In genomic region chr10:115049318-115049717, GRCh38 we compare ENCODE assay signal across 21 cellular contexts. TPM values are rescaled to one million over a fixed set of nuclear protein-coding genes. Genes with fewer than 3 reads are reported as not detected.
"Had no signal": no experiment of that assay in that cellular context is flagged by ENCODE, and none has a peak within 500 bp of the region (broad histone marks: within the 10 kb centered on the region; RNA-seq: fewer than 3 reads in every experiment).

No MANE protein-coding gene starts in this region.

- H3K79me2 ChIP-seq: parathyroid adenoma had no signal

- ATAC-seq: gastroesophageal sphincter; heart right ventricle; left ventricle myocardium superior; stimulated activated memory B cell treated with anti-CD40 and anti-IgM and Interleukin-4, amounts not matched to agents 10 μg/mL and 1 μg/mL and 100 μg/mL, for 72 hours; upper lobe of right lung had no signal

- DNase-seq: activated CD4-positive, alpha-beta memory T cell treated with anti-CD3 and anti-CD28 coated beads for 36 hours; activated CD4-positive, alpha-beta T cell treated with anti-CD3 and anti-CD28 coated beads for 4 hours; activated gamma-delta T cell treated with Interleukin-2 at 50 U/mL for 16 hours; activated naive CD8-positive, alpha-beta T cell treated with anti-CD3 and anti-CD28 coated beads for 36 hours; activated T-cell treated with anti-CD3 and anti-CD28 coated beads for 4 hours; amniotic stem cell; erythroblast; heart right ventricle; immature natural killer cell; left ventricle myocardium superior; natural killer cell; sigmoid colon; spleen; stimulated activated CD4-positive, alpha-beta T cell treated with anti-CD3 and anti-CD28 coated beads, Interleukin-4, amount 100 ng/mL, for 4 hours; upper lobe of right lung had no signal

- H2AFZ ChIP-seq: parathyroid adenoma had no signal

- H3K27me3 ChIP-seq: gastroesophageal sphincter, heart right ventricle, sigmoid colon, spleen, upper lobe of right lung had no signal

- H3K9me3 ChIP-seq: gastroesophageal sphincter, heart right ventricle, sigmoid colon, spleen, thoracic aorta, upper lobe of right lung had no signal

- FAIRE-seq: colon had no signal

- H3K9me3 Mint-ChIP-seq: activated CD4-positive, alpha-beta memory T cell treated with anti-CD3 and anti-CD28 coated beads for 36 hours; activated naive CD8-positive, alpha-beta T cell treated with anti-CD3 and anti-CD28 coated beads for 36 hours; activated T-helper 1 cell treated with anti-CD3 and anti-CD28 coated beads, Interleukin-12 subunit alpha, Interleukin-12 subunit beta, Interleukin-2, Interleukin-4 antibody, amounts not matched to agents 30 ng/mL and 10 ng/mL and 1 ng/mL, durations not matched to agents 14 hours and 24 hours and 36 hours; immature natural killer cell; natural killer cell; stimulated activated memory B cell treated with anti-CD40 and anti-IgM and Interleukin-4, amounts not matched to agents 10 μg/mL and 1 μg/mL and 100 μg/mL, for 72 hours had no signal

- H3K4me3 Mint-ChIP-seq: activated CD4-positive, alpha-beta memory T cell treated with anti-CD3 and anti-CD28 coated beads for 36 hours; activated naive CD8-positive, alpha-beta T cell treated with anti-CD3 and anti-CD28 coated beads for 36 hours; activated T-helper 1 cell treated with anti-CD3 and anti-CD28 coated beads, Interleukin-12 subunit alpha, Interleukin-12 subunit beta, Interleukin-2, Interleukin-4 antibody, amounts not matched to agents 30 ng/mL and 10 ng/mL and 1 ng/mL, durations not matched to agents 14 hours and 24 hours and 36 hours; immature natural killer cell; natural killer cell; stimulated activated memory B cell treated with anti-CD40 and anti-IgM and Interleukin-4, amounts not matched to agents 10 μg/mL and 1 μg/mL and 100 μg/mL, for 72 hours had no signal

- H3K27ac ChIP-seq: gastroesophageal sphincter, heart right ventricle, parathyroid adenoma, sigmoid colon, spleen, thoracic aorta, upper lobe of right lung had no signal

- H3K27ac Mint-ChIP-seq: activated CD4-positive, alpha-beta memory T cell treated with anti-CD3 and anti-CD28 coated beads for 36 hours; activated naive CD8-positive, alpha-beta T cell treated with anti-CD3 and anti-CD28 coated beads for 36 hours; activated T-helper 1 cell treated with anti-CD3 and anti-CD28 coated beads, Interleukin-12 subunit alpha, Interleukin-12 subunit beta, Interleukin-2, Interleukin-4 antibody, amounts not matched to agents 30 ng/mL and 10 ng/mL and 1 ng/mL, durations not matched to agents 14 hours and 24 hours and 36 hours; immature natural killer cell; natural killer cell; stimulated activated memory B cell treated with anti-CD40 and anti-IgM and Interleukin-4, amounts not matched to agents 10 μg/mL and 1 μg/mL and 100 μg/mL, for 72 hours had no signal

- H3K4me1 Mint-ChIP-seq: activated naive CD8-positive, alpha-beta T cell treated with anti-CD3 and anti-CD28 coated beads for 36 hours; immature natural killer cell; natural killer cell; stimulated activated memory B cell treated with anti-CD40 and anti-IgM and Interleukin-4, amounts not matched to agents 10 μg/mL and 1 μg/mL and 100 μg/mL, for 72 hours had no signal

- H3K27me3 Mint-ChIP-seq: stimulated activated memory B cell treated with anti-CD40 and anti-IgM and Interleukin-4, amounts not matched to agents 10 μg/mL and 1 μg/mL and 100 μg/mL, for 72 hours had no signal

- H3K36me3 ChIP-seq: gastroesophageal sphincter, heart right ventricle, sigmoid colon, spleen, thoracic aorta, upper lobe of right lung had no signal

- H3K9ac ChIP-seq: parathyroid adenoma had no signal

- H3K4me1 ChIP-seq: gastroesophageal sphincter, parathyroid adenoma, sigmoid colon, upper lobe of right lung had no signal

- H3K4me3 ChIP-seq: gastroesophageal sphincter, heart right ventricle, sigmoid colon, spleen, thoracic aorta, upper lobe of right lung had no signal

- H3K36me3 Mint-ChIP-seq: activated CD4-positive, alpha-beta memory T cell treated with anti-CD3 and anti-CD28 coated beads for 36 hours; activated naive CD8-positive, alpha-beta T cell treated with anti-CD3 and anti-CD28 coated beads for 36 hours; immature natural killer cell; natural killer cell; stimulated activated memory B cell treated with anti-CD40 and anti-IgM and Interleukin-4, amounts not matched to agents 10 μg/mL and 1 μg/mL and 100 μg/mL, for 72 hours had no signal

RNA-seq across cellular contexts. Expression of gene ATRNL1, which starts 43.8 kb away (rescaled TPM):
- total RNA-seq: activated T-helper 1 cell treated with anti-CD3 and anti-CD28 coated beads, Interleukin-12 subunit alpha, Interleukin-12 subunit beta, Interleukin-2, Interleukin-4 antibody, amounts not matched to agents 30 ng/mL and 10 ng/mL and 1 ng/mL, durations not matched to agents 14 hours and 24 hours and 36 hours; natural killer cell had no signal
- polyA plus RNA-seq: immature natural killer cell had no signal
